9 cellular contexts compared by ENCODE assay signal in genomic region chr3:49166752-49167556, GRCh38. TPM values are rescaled to one million over a fixed set of nuclear protein-coding genes. Genes with fewer than 3 reads are reported as not detected.
DNase-seq lines count a peak whose midpoint lies in the region; ATAC-seq lines count a peak whose summit lies in the region.
"Had no signal": no experiment of that assay in that cellular context is flagged by ENCODE, and none has a peak within 500 bp of the region (broad histone marks: within the 10 kb centered on the region; RNA-seq: fewer than 3 reads in every experiment).

No MANE protein-coding gene starts in this region.

- peak overlapping the region; percentile 85 for H3K4me3 Mint-ChIP-seq in T-helper 2 cell treated with Interferon-gamma antibody and Interleukin-4, amounts not matched to agents 5 μg/mL and 100 μg/mL, for 36 hours
- peak overlapping the region; percentile 85 for H3K4me3 Mint-ChIP-seq in activated naive CD8-positive, alpha-beta T cell treated with anti-CD3 and anti-CD28 coated beads for 36 hours
- peak overlapping the region; percentile 87 to 91 (median 90) for H3K4me3 Mint-ChIP-seq in immature natural killer cell

- H3K36me3 Mint-ChIP-seq in T-helper 2 cell treated with Interferon-gamma antibody and Interleukin-4, amounts not matched to agents 5 μg/mL and 100 μg/mL, for 36 hours (ENCODE audit: low read depth): peaks cover 13% of the 10 kb centered on the region
- peaks cover 27% of the 10 kb centered on the region for H3K36me3 Mint-ChIP-seq in activated naive CD8-positive, alpha-beta T cell treated with anti-CD3 and anti-CD28 coated beads for 36 hours
- peaks cover 0 to 10% (median 0%) of the 10 kb centered on the region in 3 donors for H3K36me3 Mint-ChIP-seq in immature natural killer cell

- H3K27ac ChIP-seq in subcutaneous abdominal adipose tissue (ENCODE audit: low read depth, low read length): peak overlapping the region; percentile 73

- peaks cover 14% of the 10 kb centered on the region for H3K4me1 Mint-ChIP-seq in T-helper 2 cell treated with Interferon-gamma antibody and Interleukin-4, amounts not matched to agents 5 μg/mL and 100 μg/mL, for 36 hours (ENCODE audit: low read depth)
- H3K4me1 Mint-ChIP-seq in activated naive CD8-positive, alpha-beta T cell treated with anti-CD3 and anti-CD28 coated beads for 36 hours: peaks cover 35% of the 10 kb centered on the region
- H3K4me1 Mint-ChIP-seq in immature natural killer cell: peaks cover 37 to 47% of the 10 kb centered on the region in 2 donors

- H3K4me1 ChIP-seq in subcutaneous abdominal adipose tissue (ENCODE audit: control insufficient read depth in 5 of 5, insufficient read depth in 5 of 5, low read length in 5 of 5): peaks cover 8 to 43% (median 37%) of the 10 kb centered on the region in 5 donors

- H3K9me3 ChIP-seq in subcutaneous abdominal adipose tissue (ENCODE audit: control insufficient read depth in 5 of 5, low read length in 5 of 5): no peaks in the 10 kb centered on the region
- H3K9me3 ChIP-seq: mucosa of descending colon had no signal

- DNase-seq in T-helper 2 cell treated with Interferon-gamma antibody and Interleukin-4, amounts not matched to agents 5 μg/mL and 100 μg/mL, for 36 hours (ENCODE audit: low spot score): no peak
- DNase-seq in T-helper 2 cell (no peak), immature natural killer cell (no peak), amniotic stem cell (lab: John Stamatoyannopoulos, UW) (no peak), UCSD-AML1 (lab: John Stamatoyannopoulos, UW; ENCODE audit: unreplicated experiment) (no peak)
- DNase-seq in activated naive CD8-positive, alpha-beta T cell treated with anti-CD3 and anti-CD28 coated beads for 36 hours: no peak

- H3K4me3 ChIP-seq in subcutaneous abdominal adipose tissue (ENCODE audit: low read depth in 1 of 5, low read length in 5 of 5): peak overlapping the region; percentile 75 to 83 (median 79)

- no peaks in the 10 kb centered on the region for H3K9me3 Mint-ChIP-seq in T-helper 2 cell treated with Interferon-gamma antibody and Interleukin-4, amounts not matched to agents 5 μg/mL and 100 μg/mL, for 36 hours
- H3K9me3 Mint-ChIP-seq in activated naive CD8-positive, alpha-beta T cell treated with anti-CD3 and anti-CD28 coated beads for 36 hours: no peaks in the 10 kb centered on the region
- H3K9me3 Mint-ChIP-seq in immature natural killer cell: no peaks in the 10 kb centered on the region

- peaks cover 0 to 24% (median 18%) of the 10 kb centered on the region in 5 donors for H3K36me3 ChIP-seq in subcutaneous abdominal adipose tissue (ENCODE audit: control insufficient read depth in 5 of 5, insufficient read depth in 5 of 5, low read length in 5 of 5)

- H3K27ac Mint-ChIP-seq in T-helper 2 cell treated with Interferon-gamma antibody and Interleukin-4, amounts not matched to agents 5 μg/mL and 100 μg/mL, for 36 hours: peak overlapping the region; percentile 85
- peak overlapping the region; percentile 88 for H3K27ac Mint-ChIP-seq in activated naive CD8-positive, alpha-beta T cell treated with anti-CD3 and anti-CD28 coated beads for 36 hours
- peak overlapping the region; percentile 76 to 93 (median 90) for H3K27ac Mint-ChIP-seq in immature natural killer cell

- no peaks in the 10 kb centered on the region for H3K27me3 Mint-ChIP-seq in T-helper 2 cell treated with Interferon-gamma antibody and Interleukin-4, amounts not matched to agents 5 μg/mL and 100 μg/mL, for 36 hours (ENCODE audit: low read depth)
- no peaks in the 10 kb centered on the region for H3K27me3 Mint-ChIP-seq in activated naive CD8-positive, alpha-beta T cell treated with anti-CD3 and anti-CD28 coated beads for 36 hours
- peaks cover 0 to 2% (median 0%) of the 10 kb centered on the region in 3 donors for H3K27me3 Mint-ChIP-seq in immature natural killer cell (ENCODE audit: low read depth in 3 of 3)

- no peak for ATAC-seq in GM21423 (IDR thresholded peaks at IDR 0.05; ENCODE audit: unreplicated experiment)

- peak overlapping the region in 2 of 5 donors; percentile 58 to 60 for H3K9ac ChIP-seq in subcutaneous abdominal adipose tissue (ENCODE audit: low read length in 5 of 5)

- H3K27me3 ChIP-seq in subcutaneous abdominal adipose tissue (ENCODE audit: control insufficient read depth in 5 of 5, insufficient read depth in 4 of 5, low read length in 5 of 5): no peaks in the 10 kb centered on the region

RNA-seq across cellular contexts. Expression of gene CCDC71, which starts 0.8 kb away (rescaled TPM):
- total RNA-seq in activated naive CD8-positive, alpha-beta T cell treated with anti-CD3 and anti-CD28 coated beads for 36 hours: 10 to 100 TPM; 30.0 to 30.9 TPM
- 1 to 10 TPM; 1.1 to 2.0 (median 1.7) TPM for polyA plus RNA-seq in immature natural killer cell

RNA-seq across cellular contexts. Expression of gene KLHDC8B, which starts 4.4 kb away (rescaled TPM):
- total RNA-seq in activated naive CD8-positive, alpha-beta T cell treated with anti-CD3 and anti-CD28 coated beads for 36 hours: 1 to 10 TPM; 3.4 TPM
- 1 to 10 TPM; 1.6 to 3.1 (median 2.1) TPM for polyA plus RNA-seq in immature natural killer cell

RNA-seq across cellular contexts. Expression of gene LAMB2, which starts 34.1 kb away (rescaled TPM):
- total RNA-seq in activated naive CD8-positive, alpha-beta T cell treated with anti-CD3 and anti-CD28 coated beads for 36 hours: not detected
- not detected for polyA plus RNA-seq in immature natural killer cell

RNA-seq across cellular contexts. Expression of gene USP19, which starts 46.3 kb away (rescaled TPM):
- total RNA-seq in activated naive CD8-positive, alpha-beta T cell treated with anti-CD3 and anti-CD28 coated beads for 36 hours: 10 to 100 TPM; 50.8 to 55.5 TPM
- 10 to 100 TPM; 19.3 to 43.7 (median 38.3) TPM for polyA plus RNA-seq in immature natural killer cell
